In genomic region chrX:23789386-23790146, GRCh38 we compare ENCODE assay signal across 22 cellular contexts. TPM values are rescaled to one million over a fixed set of nuclear protein-coding genes. Genes with fewer than 3 reads are reported as not detected.
DNase-seq lines count a peak whose midpoint lies in the region; ATAC-seq, FAIRE-seq and TF ChIP-seq lines count a peak whose summit lies in the region.
"Had no signal": no experiment of that assay in that cellular context is flagged by ENCODE, and none has a peak within 500 bp of the region (broad histone marks: within the 10 kb centered on the region; RNA-seq: fewer than 3 reads in every experiment).

No MANE protein-coding gene starts in this region.

- intact Hi-C loops in kidney (cut with DNase I) (loop anchor here (10.0 kb wide), 1 partner anchor 115 kb away; the partner anchor contains the start of genes APOO and CXorf58), pancreas (cut with DNase I) (no loop called here), lower leg skin (cut with DNase I; ENCODE audit: low total_unique reads) (no loop called here)

- DNase-seq in A549 (ENCODE audit: low read depth in 1 of 2, low spot score in 1 of 2) = no peak
- DNase-seq in HTR-8/SVneo (ENCODE audit: insufficient read length, low spot score) = no peak
- peak; percentile 70 for DNase-seq in kidney
- peak in 5 of 6 donors; percentile 37 to 58 (median 52) for DNase-seq in pancreas
- DNase-seq in lower leg skin (ENCODE audit: low spot score in 2 of 2) = no peak
- DNase-seq in NCI-H146 treated with DMSO at 0.1 percent for 48 hours (lab: John Stamatoyannopoulos, UW; ENCODE audit: unreplicated experiment) = no peak
- no peak for DNase-seq in HAP-1 (ENCODE audit: low spot score in 2 of 2)
- DNase-seq: activated CD4-positive, alpha-beta T cell treated with anti-CD3 and anti-CD28 coated beads, Interleukin-2, amount 50 U/mL, for 4 hours; activated CD4-positive, CD25-positive, alpha-beta regulatory T cell; COR-L47; H7; kidney glomerular epithelial cell; mesenchymal stem cell; NCI-H1417; NCI-H510A; SIG-M5; SW 1271 had no signal

- no peak for TF ChIP-seq POLR2A in A549 (IDR thresholded peaks at IDR 0.05; ENCODE audit: low read length)
- no peak for TF ChIP-seq POLR2A in lower leg skin (IDR thresholded peaks at IDR 0.05)

- TF ChIP-seq EP300 in A549 (IDR thresholded peaks at IDR 0.05) = no peak

- FAIRE-seq in A549 (lab: Jason Lieb, UNC) (no peak), HTR-8/SVneo (lab: Jason Lieb, UNC) (peak; percentile 84), kidney (lab: Jason Lieb, UNC) (no peak), pancreas (lab: Jason Lieb, UNC) (no peak)
- FAIRE-seq: endothelial cell of umbilical vein, GM12892 had no signal

- WGBS in A549 (ENCODE audit: missing lambda C conversion rate) = 88% methylated on average over 5 of the region's 8 CpGs
- WGBS in pancreas, 2 donors = 72 to 73% methylated on average over 8 of the region's 8 CpGs
- WGBS in lower leg skin, 2 donors = 84 to 94% methylated on average over 5 to 8 of the region's 8 CpGs

- H3K27ac ChIP-seq in A549 (peak overlapping the region; percentile 80 to 84), kidney (ENCODE audit: low read depth in 2 of 2, low read length in 2 of 2) (peak overlapping the region; percentile 13 to 53), pancreas (peak overlapping the region in 3 of 4 donors; percentile 7 to 67 (median 65))
- H3K27ac ChIP-seq: BLaER1, parathyroid adenoma had no signal

- no peak overlapping the region for H3K9ac ChIP-seq in kidney (ENCODE audit: low read length in 2 of 2)
- H3K9ac ChIP-seq: BLaER1, parathyroid adenoma had no signal

- POLR2A ChIA-PET in A549 (lab: Yijun Ruan, JAX) = interaction anchor here (4.3 kb wide), 1 partner anchor 112 kb away, joined by 38 read pairs; no protein-coding TSS in a partner anchor

- TF ChIP-seq CTCF in A549 (IDR thresholded peaks at IDR 0.05) (no peak), kidney (IDR thresholded peaks at IDR 0.05; ENCODE audit: borderline replicate concordance, extremely low read depth, insufficient read depth) (no peak), pancreas (IDR thresholded peaks at IDR 0.05) (no peak), lower leg skin (IDR thresholded peaks at IDR 0.05) (no peak)

- H3K4me1 ChIP-seq in A549 (peaks cover 23% of the 10 kb centered on the region; the same call in 2 of the 3 replicates), kidney (ENCODE audit: control insufficient read depth in 1 of 2, insufficient read depth in 1 of 2, low read depth in 1 of 2, low read length in 2 of 2) (peaks cover 0 to 5% of the 10 kb centered on the region in 2 donors), pancreas (no peaks in the 10 kb centered on the region), HAP-1 (peaks cover 4% of the 10 kb centered on the region)
- H3K4me1 ChIP-seq: parathyroid adenoma had no signal

- TF ChIP-seq RAD21 in A549 (conservative IDR thresholded peaks at IDR 0.05 in 1 of 2, IDR thresholded peaks at IDR 0.05 in 1 of 2) = no peak

- H3K36me3 ChIP-seq in kidney (ENCODE audit: control insufficient read depth in 1 of 2, insufficient read depth in 2 of 2, low read length in 2 of 2) = peaks cover 0 to 14% of the 10 kb centered on the region in 2 donors
- H3K36me3 ChIP-seq in pancreas = no peaks in the 10 kb centered on the region
- peaks cover 12% of the 10 kb centered on the region for H3K36me3 ChIP-seq in HAP-1 (replicated peaks)
- H3K36me3 ChIP-seq: BLaER1 had no signal

- H3K27me3 ChIP-seq in pancreas (no peaks in the 10 kb centered on the region), HAP-1 (ENCODE audit: low read depth) (no peaks in the 10 kb centered on the region)
- H3K27me3 ChIP-seq: BLaER1 had no signal

- H3K4me3 ChIP-seq in A549 (no peak overlapping the region), kidney (ENCODE audit: low read length in 2 of 2) (no peak overlapping the region), pancreas (no peak overlapping the region), lower leg skin (ENCODE audit: low read depth, poor library complexity, severe bottlenecking) (no peak overlapping the region), HAP-1 (no peak overlapping the region)
- H3K4me3 ChIP-seq: BLaER1 had no signal

- H3K9me3 ChIP-seq in A549 (no peaks in the 10 kb centered on the region), kidney (ENCODE audit: control insufficient read depth in 1 of 2, low read length in 2 of 2) (no peaks in the 10 kb centered on the region), pancreas (no peaks in the 10 kb centered on the region), HAP-1 (no peaks in the 10 kb centered on the region)
- H3K9me3 ChIP-seq: BLaER1 had no signal

- ATAC-seq in A549 (0 out of 6 replicates have a peak, but pooled peaks of 1 of the 2 experiments have one; percentile 1), pancreas (peak; percentile 43 to 80 (median 68)), GM19324 (IDR thresholded peaks at IDR 0.05; ENCODE audit: low FRiP score, unreplicated experiment) (no peak)

- in situ Hi-C loops in HAP-1 (cut with MboI; ENCODE audit: low sequenced_read_pairs) = loop anchor here (10.0 kb wide), 1 partner anchor 115 kb away; the partner anchor contains the start of genes APOO and CXorf58

- H3K4me2 ChIP-seq in A549 = no peak overlapping the region
- H3K4me2 ChIP-seq: BLaER1 had no signal

- CTCF ChIA-PET in A549 (lab: Yijun Ruan, JAX) = interaction anchor here (0.6 to 4.7 kb wide), 3 partner anchors 10 to 113 kb away, joined by 3 to 42 read pairs (median 4); no protein-coding TSS in a partner anchor

TF ChIP-seq in A549, 52 proteins besides CTCF, POLR2A, EP300 and RAD21:
- TF ChIP-seq MAFK (IDR thresholded peaks at IDR 0.05; ENCODE audit: partially characterized antibody) = peak; percentile 67
- TF ChIP-seq, protein P1, sequence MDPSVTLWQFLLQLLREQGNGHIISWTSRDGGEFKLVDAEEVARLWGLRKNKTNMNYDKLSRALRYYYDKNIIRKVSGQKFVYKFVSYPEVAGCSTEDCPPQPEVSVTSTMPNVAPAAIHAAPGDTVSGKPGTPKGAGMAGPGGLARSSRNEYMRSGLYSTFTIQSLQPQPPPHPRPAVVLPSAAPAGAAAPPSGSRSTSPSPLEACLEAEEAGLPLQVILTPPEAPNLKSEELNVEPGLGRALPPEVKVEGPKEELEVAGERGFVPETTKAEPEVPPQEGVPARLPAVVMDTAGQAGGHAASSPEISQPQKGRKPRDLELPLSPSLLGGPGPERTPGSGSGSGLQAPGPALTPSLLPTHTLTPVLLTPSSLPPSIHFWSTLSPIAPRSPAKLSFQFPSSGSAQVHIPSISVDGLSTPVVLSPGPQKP (IDR thresholded peaks at IDR 0.05; ENCODE audit: low read depth, low read length) = no peak
- no peak for TF ChIP-seq CBX2 (IDR thresholded peaks at IDR 0.05; ENCODE audit: borderline replicate concordance, low read depth)
- TF ChIP-seq PHF8 (IDR thresholded peaks at IDR 0.05; ENCODE audit: borderline replicate concordance, low read depth) = no peak

RNA-seq across cellular contexts. Expression of gene SAT1, which starts 6.6 kb away (rescaled TPM):
- polyA plus RNA-seq in A549 (2011; rRNA removed) (2,314 and 3,185 TPM in 2 replicates), A549 (2017; fragmentation: RNase III; extraction: RNeasy Plus Mini Kit Qiagen cat#74134 plus additional on column Dnase treatment) (458 to 607 TPM (median 585 TPM) in 3 replicates), kidney (ENCODE audit: insufficient read depth, low read depth, low replicate concordance) (574 TPM), pancreas (100 to 1,000 TPM; 220 to 326 TPM)
- polyA plus RNA-seq in A549 (2012; cell fraction: cytosol; rRNA removed) = 394 and 479 TPM in 2 replicates
- 830 and 1,625 TPM in 2 replicates for polyA plus RNA-seq in A549 (2012; cell fraction: nucleus; rRNA removed)
- polyA minus RNA-seq in A549 (2011; rRNA and poly(A)+ RNA removed) = 644 and 676 TPM in 2 replicates
- total RNA-seq in kidney (417 TPM), pancreas (100 to 1,000 TPM in 2 of 6 donors, 10 to 100 TPM in 4; 51.1 to 376 (median 71.6) TPM), lower leg skin (100 to 1,000 TPM; 183 to 212 (median 195) TPM)

RNA-seq across cellular contexts. Expression of gene ACOT9, which starts 46.5 kb away (rescaled TPM):
- polyA plus RNA-seq in A549 (2011; rRNA removed) (83.0 and 110 TPM in 2 replicates), A549 (2017; fragmentation: RNase III; extraction: RNeasy Plus Mini Kit Qiagen cat#74134 plus additional on column Dnase treatment) (87.0 to 91.2 TPM (median 87.3 TPM) in 3 replicates), kidney (ENCODE audit: insufficient read depth, low read depth, low replicate concordance) (24.9 TPM), pancreas (10 to 100 TPM; 19.2 to 26.8 TPM)
- polyA plus RNA-seq in A549 (2012; cell fraction: cytosol; rRNA removed) = 43.1 and 45.1 TPM in 2 replicates
- 43.6 and 65.1 TPM in 2 replicates for polyA plus RNA-seq in A549 (2012; cell fraction: nucleus; rRNA removed)
- polyA minus RNA-seq in A549 (2011; rRNA and poly(A)+ RNA removed) = 31.7 and 35.7 TPM in 2 replicates
- total RNA-seq in kidney (42.7 TPM), pancreas (10 to 100 TPM in 2 of 6 donors, 1 to 10 TPM in 4; 7.0 to 18.6 (median 9.8) TPM), lower leg skin (10 to 100 TPM; 11.1 to 29.7 (median 19.3) TPM)

Comparison
In these comparisons a context has a peak if more than half of its experiments do, and no peak if none do; other contexts are left out.
1. DNase-seq: peak in kidney (single experiment) and pancreas (5 of 6); none in A549 (0 of 2), HTR-8/SVneo (single experiment), lower leg skin (0 of 2), NCI-H146 treated with DMSO at 0.1 percent for 48 hours (single experiment) and HAP-1 (0 of 2).
2. Peak in every context shown above with its lines, with median percentiles within 50 percentile points of each other: H3K27ac ChIP-seq.